In genomic region chr1:7961199-7962010, GRCh38 we compare ENCODE assay signal across 8 cellular contexts. TPM values are rescaled to one million over a fixed set of nuclear protein-coding genes. Genes with fewer than 3 reads are reported as not detected.
DNase-seq lines count a peak whose midpoint lies in the region; ATAC-seq and TF ChIP-seq lines count a peak whose summit lies in the region.

TSS of gene PARK7 (plus strand) at chr1:7961711. CDS start at chr1:7962786, 1,075 bp downstream.

- TF ChIP-seq CTCF in right atrium auricular region (IDR thresholded peaks at IDR 0.05) (peak in 1 of 2 donors; percentile 61), uterus (IDR thresholded peaks at IDR 0.05) (peak; percentile 37 to 68 (median 63))

- peaks cover 0 to 32% of the 10 kb centered on the region in 2 donors for H3K4me1 ChIP-seq in right atrium auricular region
- H3K4me1 ChIP-seq in uterus, result peaks cover 0 to 5% of the 10 kb centered on the region in 2 donors

- peak within 1 kb of the TSS; percentile 75 to 87 for H3K4me3 ChIP-seq in right atrium auricular region
- H3K4me3 ChIP-seq in uterus, result peak within 1 kb of the TSS; percentile 81 to 86

- TF ChIP-seq POLR2A in uterus (IDR thresholded peaks at IDR 0.05), result peak; percentile 89 to 93

- peak; percentile 88 for DNase-seq in NCI-H187 treated with DMSO at 0.1 percent for 48 hours (lab: John Stamatoyannopoulos, UW)
- DNase-seq in anterior cingulate cortex (lab: John Stamatoyannopoulos, UW), result peak; percentile 94 to 100 (median 99)
- DNase-seq in right atrium auricular region (ENCODE audit: low spot score), result peak; percentile 99
- DNase-seq in pulmonary artery endothelial cell (ENCODE audit: low read depth, low spot score), result peak; percentile 97
- DNase-seq in uterus, result peak; percentile 99 to 100

- intact Hi-C loops in T-helper 2 cell treated with Interferon-gamma antibody and Interleukin-4, amounts not matched to agents 100 ng/mL and 5 ng/mL, for 36 hours (cut with micrococcal nuclease), result loop anchor here (2.0 to 5.0 kb wide), 3 partner anchors 31 to 741 kb away; no protein-coding TSS in a partner anchor
- intact Hi-C loops in uterus (cut with DNase I; ENCODE audit: low total_unique reads), result no loop called here

- H3K9me3 ChIP-seq in right atrium auricular region (no peaks in the 10 kb centered on the region), uterus (no peaks in the 10 kb centered on the region)

- ATAC-seq in GM18502 (IDR thresholded peaks at IDR 0.05; ENCODE audit: poor library complexity, unreplicated experiment), result peak; percentile 94
- peak; percentile 96 for ATAC-seq in HG02970 (IDR thresholded peaks at IDR 0.05; ENCODE audit: low FRiP score, unreplicated experiment)

- H3K27ac ChIP-seq in right atrium auricular region (peak within 1 kb of the TSS; percentile 94 to 96), uterus (peak within 1 kb of the TSS; percentile 92 to 94)

- H3K36me3 ChIP-seq in right atrium auricular region, result peaks cover 35% of the 10 kb centered on the region
- H3K36me3 ChIP-seq in uterus, result no peaks in the 10 kb centered on the region

- no peaks in the 10 kb centered on the region for H3K27me3 ChIP-seq in right atrium auricular region
- H3K27me3 ChIP-seq in uterus, result no peaks in the 10 kb centered on the region

RNA-seq across cellular contexts. Expression of gene PARK7, which starts in this region (rescaled TPM):
- total RNA-seq in T-helper 2 cell treated with Interferon-gamma antibody and Interleukin-4, amounts not matched to agents 100 ng/mL and 5 ng/mL, for 36 hours, result 300 and 303 TPM in 2 replicates
- total RNA-seq in right atrium auricular region (100 to 1,000 TPM; 206 to 266 TPM), pulmonary artery endothelial cell (234 and 248 TPM in 2 replicates), uterus (100 to 1,000 TPM in 3 of 4 donors, 10 to 100 TPM in 1; 91.7 to 176 (median 166) TPM)

Comparison
In these comparisons a context has a peak if more than half of its experiments do, and no peak if none do; other contexts are left out.
1. Peak in every context shown above with its lines: DNase-seq, ATAC-seq, H3K4me3 ChIP-seq and H3K27ac ChIP-seq.